Comparison of ENCODE assay signal across 8 cellular contexts in the genomic region with DNA sequence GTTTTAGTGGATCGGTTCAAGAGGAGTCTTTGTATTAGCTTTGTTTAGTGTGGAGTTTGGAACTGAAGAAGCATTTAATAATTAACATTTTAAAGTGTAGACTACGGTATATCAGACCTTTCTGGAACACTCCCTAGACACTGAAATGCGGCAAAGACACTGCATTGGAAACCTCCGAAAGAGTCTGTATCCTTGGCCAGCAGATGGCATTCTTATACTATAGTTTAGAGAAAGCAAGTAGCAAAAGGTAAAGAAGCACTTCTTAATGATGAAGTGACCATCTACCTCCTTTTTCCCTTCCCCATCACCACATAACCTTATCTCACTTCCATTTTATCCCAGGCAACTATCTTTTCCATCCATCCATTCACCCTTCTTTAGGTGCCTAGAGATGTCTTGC. TPM values are rescaled to one million over a fixed set of nuclear protein-coding genes. Genes with fewer than 3 reads are reported as not detected.
DNase-seq lines count a peak whose midpoint lies in the region; ATAC-seq and TF ChIP-seq lines count a peak whose summit lies in the region.

No MANE protein-coding gene starts in this region.

- TF ChIP-seq CTCF in CD8-positive, alpha-beta T cell (IDR thresholded peaks at IDR 0.05), result peak; percentile 60
- TF ChIP-seq CTCF in PC-3 (conservative IDR thresholded peaks at IDR 0.05; ENCODE audit: low read depth, low read length) (peak; percentile 63), dorsolateral prefrontal cortex (IDR thresholded peaks at IDR 0.05 in 54 of 56, conservative IDR thresholded peaks at IDR 0.05 in 2 of 56; ENCODE audit: low read depth in 1 of 56, partially characterized antibody in 56 of 56) (peak in 55 of 56 donors; percentile 17 to 73 (median 49)), mucosa of descending colon (IDR thresholded peaks at IDR 0.05) (no peak), prostate gland (IDR thresholded peaks at IDR 0.05) (peak in 2 of 4 experiments; percentile 41 to 52)

- no peak overlapping the region for H3K4me3 ChIP-seq in CD8-positive, alpha-beta T cell (ENCODE audit: low read depth, low read length)
- H3K4me3 ChIP-seq in PC-3 (ENCODE audit: low read length), result no peak overlapping the region
- no peak overlapping the region for H3K4me3 ChIP-seq in dorsolateral prefrontal cortex
- no peak overlapping the region for H3K4me3 ChIP-seq in mucosa of descending colon
- no peak overlapping the region for H3K4me3 ChIP-seq in prostate gland

- WGBS in prostate gland, result 9% methylated on average over 4 of the region's 4 CpGs

- H3K79me2 ChIP-seq in PC-3 (ENCODE audit: low read length), result no peaks in the 10 kb centered on the region

- no peak for TF ChIP-seq POLR2A in prostate gland (IDR thresholded peaks at IDR 0.05)

- no peak overlapping the region for H3K4me3 Mint-ChIP-seq in CD8-positive, alpha-beta T cell

- no peak overlapping the region for H2AFZ ChIP-seq in PC-3 (ENCODE audit: low read length)

- intact Hi-C loops in CD8-positive, alpha-beta T cell (cut with DNase I, micrococcal nuclease), result loop anchor here (1.0 to 5.0 kb wide), 9 partner anchors 62 to 736 kb away; no protein-coding TSS in a partner anchor
- intact Hi-C loops in PC-3 (cut with micrococcal nuclease) (loop anchor here (2.0 kb wide), 3 partner anchors 178 to 742 kb away; partner anchors contain the start of gene PDE5A), dorsolateral prefrontal cortex (cut with DNase I) (no loop called here), mucosa of descending colon (cut with DNase I, micrococcal nuclease) (loop anchor here (10.0 kb wide), 2 partner anchors 180 to 740 kb away; no protein-coding TSS in a partner anchor), prostate gland (cut with DNase I) (loop anchor here (2.0 to 10.0 kb wide), 3 partner anchors 180 to 742 kb away; partner anchors contain the start of gene PDE5A)

- no peaks in the 10 kb centered on the region for H3K36me3 Mint-ChIP-seq in CD8-positive, alpha-beta T cell

- no peak overlapping the region for H3K9ac ChIP-seq in PC-3 (ENCODE audit: low read length)

- no peak overlapping the region for H3K27ac Mint-ChIP-seq in CD8-positive, alpha-beta T cell

- peak in 3 of 7 experiments; percentile 21 to 35 (median 25) for DNase-seq in CD8-positive, alpha-beta T cell
- DNase-seq in PC-3 (peak; percentile 59), dorsolateral prefrontal cortex (peak in 1 of 10 donors; percentile 23), mucosa of descending colon (peak in 1 of 3 donors; percentile 67), prostate gland (ENCODE audit: low spot score) (no peak)

- H3K4me1 Mint-ChIP-seq in CD8-positive, alpha-beta T cell (ENCODE audit: low read depth), result no peaks in the 10 kb centered on the region

- no peaks in the 10 kb centered on the region for H3F3A ChIP-seq in PC-3 (ENCODE audit: low read length, unreplicated experiment)

- H3K9me3 ChIP-seq in CD8-positive, alpha-beta T cell (ENCODE audit: low read length), result no peaks in the 10 kb centered on the region
- H3K9me3 ChIP-seq in PC-3 (ENCODE audit: low read length), result no peaks in the 10 kb centered on the region
- no peaks in the 10 kb centered on the region for H3K9me3 ChIP-seq in mucosa of descending colon
- no peaks in the 10 kb centered on the region for H3K9me3 ChIP-seq in prostate gland

- no peak overlapping the region for H3K27ac ChIP-seq in CD8-positive, alpha-beta T cell (ENCODE audit: low read depth, low read length)
- H3K27ac ChIP-seq in PC-3 (ENCODE audit: low read length), result no peak overlapping the region
- no peak overlapping the region for H3K27ac ChIP-seq in dorsolateral prefrontal cortex
- no peak overlapping the region for H3K27ac ChIP-seq in prostate gland

- ATAC-seq in CD8-positive, alpha-beta T cell, result peak; percentile 82
- ATAC-seq in GM18508 (IDR thresholded peaks at IDR 0.05; ENCODE audit: insufficient read depth, unreplicated experiment) (peak; percentile 65), HG03571 (IDR thresholded peaks at IDR 0.05; ENCODE audit: unreplicated experiment) (peak; percentile 52), PC-3 (peak; percentile 88), mucosa of descending colon (peak; percentile 84), HG03457 (IDR thresholded peaks at IDR 0.05; ENCODE audit: unreplicated experiment) (no peak)

- H3K27me3 Mint-ChIP-seq in CD8-positive, alpha-beta T cell (ENCODE audit: low read depth), result peaks cover 8% of the 10 kb centered on the region

- no peaks in the 10 kb centered on the region for H3K36me3 ChIP-seq in CD8-positive, alpha-beta T cell (ENCODE audit: insufficient read depth, low read length)
- no peaks in the 10 kb centered on the region for H3K36me3 ChIP-seq in PC-3 (ENCODE audit: low read depth, low read length)
- no peaks in the 10 kb centered on the region for H3K36me3 ChIP-seq in mucosa of descending colon (ENCODE audit: low read depth)
- no peaks in the 10 kb centered on the region for H3K36me3 ChIP-seq in prostate gland

- POLR2A ChIA-PET in CD8-positive, alpha-beta T cell (lab: Charles Lee), result no interaction called here
- POLR2A ChIA-PET in PC-3 (lab: Charles Lee; ENCODE audit: unreplicated experiment), result no interaction called here

- CTCF ChIA-PET in CD8-positive, alpha-beta T cell (lab: Charles Lee), result interaction anchor here (0.7 to 1.4 kb wide), 5 partner anchors 15 to 450 kb away, joined by 3 to 4 read pairs (median 4); no protein-coding TSS in a partner anchor
- CTCF ChIA-PET in PC-3 (lab: Charles Lee), result no interaction called here

- H4K20me1 ChIP-seq in PC-3 (ENCODE audit: low read length), result no peaks in the 10 kb centered on the region

- BruUV-seq in PC-3 (replicated peaks; lab: Mats Ljungman, UMichigan), result no TSS peak

- H3K9me2 ChIP-seq in PC-3 (replicated peaks; ENCODE audit: low read length), result no peaks in the 10 kb centered on the region

- no peak overlapping the region for H3K4me2 ChIP-seq in PC-3 (ENCODE audit: low read length)

- H3K4me1 ChIP-seq in CD8-positive, alpha-beta T cell (ENCODE audit: insufficient read depth, low read length), result no peaks in the 10 kb centered on the region
- H3K4me1 ChIP-seq in PC-3 (ENCODE audit: insufficient read depth, low read length), result no peaks in the 10 kb centered on the region
- H3K4me1 ChIP-seq in mucosa of descending colon (ENCODE audit: low read depth), result no peaks in the 10 kb centered on the region
- no peaks in the 10 kb centered on the region for H3K4me1 ChIP-seq in prostate gland (replicated peaks)

- no peaks in the 10 kb centered on the region for H3K9me3 Mint-ChIP-seq in CD8-positive, alpha-beta T cell

- no peaks in the 10 kb centered on the region for H3K27me3 ChIP-seq in CD8-positive, alpha-beta T cell (ENCODE audit: insufficient read depth, low read length)
- H3K27me3 ChIP-seq in PC-3 (ENCODE audit: low read length), result no peaks in the 10 kb centered on the region
- H3K27me3 ChIP-seq in dorsolateral prefrontal cortex, result no peaks in the 10 kb centered on the region
- H3K27me3 ChIP-seq in prostate gland (replicated peaks; ENCODE audit: insufficient read depth), result no peaks in the 10 kb centered on the region

RNA-seq across cellular contexts. Expression of gene FABP2, which starts 7.6 kb away (rescaled TPM):
- total RNA-seq in CD8-positive, alpha-beta T cell, result not detected
- total RNA-seq in PC-3 (2014; rRNA removed) (not detected in 2 replicates), dorsolateral prefrontal cortex (not detected), mucosa of descending colon (10 to 100 TPM; 12.1 to 48.6 (median 39.7) TPM), prostate gland (not detected)

Comparison
In these comparisons a context has a peak if more than half of its experiments do, and no peak if none do; other contexts are left out.
1. RNA of gene FABP2, which starts 7.6 kb away (total RNA-seq): 12.1 to 48.6 TPM in mucosa of descending colon; not detected in CD8-positive, alpha-beta T cell, not detected in PC-3, not detected in dorsolateral prefrontal cortex and not detected in prostate gland; every median in the first group is over 10 times any median in the second.
2. intact Hi-C loops: an anchor here in CD8-positive, alpha-beta T cell (1.0 to 5.0 kb wide), PC-3 (2.0 kb wide), mucosa of descending colon (10.0 kb wide) and prostate gland (2.0 to 10.0 kb wide); none called in dorsolateral prefrontal cortex.